ENCODE assay signal across 23 cellular contexts in the genomic region with DNA sequence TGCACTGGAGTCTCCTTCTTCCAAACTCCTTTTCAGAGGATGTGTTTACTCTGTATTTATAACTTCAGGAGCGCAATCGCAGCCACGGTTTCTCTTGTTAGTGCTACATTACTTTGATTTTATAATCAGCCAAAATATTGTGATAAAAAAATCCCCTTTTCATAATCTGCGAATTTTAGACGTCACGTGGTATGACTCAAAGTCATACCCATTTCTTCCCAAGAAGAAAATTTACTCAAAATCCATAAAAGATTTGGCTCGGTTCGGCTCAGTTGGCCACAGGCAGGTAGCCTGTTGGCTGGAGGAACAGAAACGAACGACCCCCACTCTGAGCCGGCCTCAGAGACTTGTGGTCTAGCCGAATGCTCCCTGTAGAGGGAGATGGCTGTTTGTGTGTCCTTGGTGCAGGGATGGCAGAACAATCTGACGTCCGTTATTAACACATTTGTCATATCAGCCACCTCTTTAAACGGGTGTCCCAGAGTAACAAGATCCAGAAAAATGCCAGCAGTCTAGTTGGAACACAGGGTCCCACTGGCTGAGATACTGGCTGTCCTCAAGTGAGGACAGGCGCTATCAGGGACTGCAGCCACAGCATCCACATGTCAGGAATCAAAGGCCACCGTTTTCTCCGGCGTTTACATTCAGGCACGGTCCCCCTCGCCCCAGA.
DNase-seq lines count a peak whose midpoint lies in the region; ATAC-seq and TF ChIP-seq lines count a peak whose summit lies in the region.
"Had no signal": no experiment of that assay in that cellular context is flagged by ENCODE, and none has a peak within 500 bp of the region (broad histone marks: within the 10 kb centered on the region; RNA-seq: fewer than 3 reads in every experiment).

No MANE protein-coding gene starts in this region.

- H3K27me3 ChIP-seq in osteoblast (ENCODE audit: insufficient read depth, low read length) (no peaks in the 10 kb centered on the region), aorta (ENCODE audit: control insufficient read depth in 1 of 2, insufficient read depth in 2 of 2, low read length in 1 of 2) (no peaks in the 10 kb centered on the region)
- H3K27me3 ChIP-seq: Peyer's patch had no signal

- H3K36me3 ChIP-seq in osteoblast (ENCODE audit: insufficient read depth, low read length): no peaks in the 10 kb centered on the region
- no peaks in the 10 kb centered on the region for H3K36me3 ChIP-seq in aorta (ENCODE audit: control insufficient read depth in 1 of 2, insufficient read depth in 2 of 2, low read length in 1 of 2)
- H3K36me3 ChIP-seq: Peyer's patch had no signal

- H2AFZ ChIP-seq in osteoblast (ENCODE audit: low read length): no peak overlapping the region

- DNase-seq in Right ventricle myocardium inferior (ENCODE audit: missing footprints) (peak; percentile 47), cardiac septum (ENCODE audit: low spot score) (no peak), left ventricle myocardium superior (peak; percentile 61), osteoblast (ENCODE audit: insufficient read length, low spot score, missing footprints) (peak; percentile 89), aorta (peak; percentile 10 to 42), DMS 273 (lab: John Stamatoyannopoulos, UW; ENCODE audit: unreplicated experiment) (no peak), NCI-H128 (lab: John Stamatoyannopoulos, UW; ENCODE audit: unreplicated experiment) (no peak)
- DNase-seq: AML-193; C1 segment of cervical spinal cord; Calu3; CD8-positive, alpha-beta memory T cell; EL; H9; HFFc6; KG1; NCI-H1092; NCI-H146; NCI-H2029; NCI-H226; NCI-H524 treated with DMSO at 0.1 percent for 48 hours; Peyer's patch had no signal

- H3K9me3 ChIP-seq in osteoblast (ENCODE audit: low read depth, low read length) (no peaks in the 10 kb centered on the region), aorta (ENCODE audit: control insufficient read depth, low read length) (no peaks in the 10 kb centered on the region)
- H3K9me3 ChIP-seq: Peyer's patch had no signal

- peak; percentile 88 for ATAC-seq in Right ventricle myocardium inferior
- peak; percentile 90 for ATAC-seq in left ventricle myocardium superior
- no peak for ATAC-seq in aorta (ENCODE audit: low FRiP score)
- ATAC-seq in HG03108 (IDR thresholded peaks at IDR 0.05; ENCODE audit: unreplicated experiment): no peak

- H3K27ac ChIP-seq in osteoblast (ENCODE audit: low read depth, low read length) (no peak overlapping the region), aorta (ENCODE audit: low read depth in 1 of 2, low read length in 2 of 2) (no peak overlapping the region)
- H3K27ac ChIP-seq: 22Rv1, Peyer's patch had no signal

- no peak overlapping the region for H3K4me2 ChIP-seq in osteoblast (ENCODE audit: insufficient read depth, low read length)

- H3K4me1 ChIP-seq in osteoblast (ENCODE audit: insufficient read depth, low read length) (no peaks in the 10 kb centered on the region), aorta (ENCODE audit: control insufficient read depth in 1 of 2, insufficient read depth in 2 of 2, low read length in 2 of 2) (no peaks in the 10 kb centered on the region)
- H3K4me1 ChIP-seq: Peyer's patch had no signal

- intact Hi-C loops in Right ventricle myocardium inferior (cut with DNase I) (loop anchor here (1.0 to 2.0 kb wide), 2 partner anchors 32 to 94 kb away; no protein-coding TSS in a partner anchor), cardiac septum (cut with DNase I) (loop anchor here (5.0 to 10.0 kb wide), 2 partner anchors 89 to 122 kb away; no protein-coding TSS in a partner anchor), left ventricle myocardium superior (cut with micrococcal nuclease) (no loop called here), aorta (cut with DNase I) (no loop called here)

- no peaks in the 10 kb centered on the region for H4K20me1 ChIP-seq in osteoblast (ENCODE audit: insufficient read depth, low read length)

- H3K4me3 ChIP-seq in osteoblast (ENCODE audit: insufficient read depth, low read length) (no peak overlapping the region), aorta (ENCODE audit: low read length in 2 of 2) (no peak overlapping the region)
- H3K4me3 ChIP-seq: Peyer's patch had no signal

- no peaks in the 10 kb centered on the region for H3K79me2 ChIP-seq in osteoblast (ENCODE audit: insufficient read depth, low read length)

- 73 to 81% methylated on average over 21 of the region's 21 CpGs for WGBS in aorta, 2 donors

- no peak for TF ChIP-seq CTCF in osteoblast (IDR thresholded peaks at IDR 0.05; ENCODE audit: extremely low read depth, low read depth, low read length)

Comparison
In these comparisons a context has a peak if more than half of its experiments do, and no peak if none do; other contexts are left out.
1. DNase-seq: peak in Right ventricle myocardium inferior (single experiment), left ventricle myocardium superior (single experiment), osteoblast (single experiment) and aorta (2 of 2); none in cardiac septum (single experiment), DMS 273 (single experiment) and NCI-H128 (single experiment).
2. intact Hi-C loops: an anchor here in Right ventricle myocardium inferior (1.0 to 2.0 kb wide) and cardiac septum (5.0 to 10.0 kb wide); none called in left ventricle myocardium superior and aorta.
3. ATAC-seq: peak in Right ventricle myocardium inferior (single experiment) and left ventricle myocardium superior (single experiment); none in aorta (single experiment) and HG03108 (single experiment).